Comparison of ENCODE assay signal across 15 cellular contexts in genomic region chr4:158771776-158772175, GRCh38. TPM values are rescaled to one million over a fixed set of nuclear protein-coding genes. Genes with fewer than 3 reads are reported as not detected.
DNase-seq lines count a peak whose midpoint lies in the region; ATAC-seq and TF ChIP-seq lines count a peak whose summit lies in the region.
"Had no signal": no experiment of that assay in that cellular context is flagged by ENCODE, and none has a peak within 500 bp of the region (broad histone marks: within the 10 kb centered on the region; RNA-seq: fewer than 3 reads in every experiment).

No MANE protein-coding gene starts in this region.

- no peak for TF ChIP-seq CTCF in left ventricle myocardium inferior (IDR thresholded peaks at IDR 0.05; ENCODE audit: borderline replicate concordance)
- no peak for TF ChIP-seq CTCF in epithelial cell of proximal tubule (conservative IDR thresholded peaks at IDR 0.05; ENCODE audit: low read depth, low read length)
- no peak for TF ChIP-seq CTCF in neural crest cell (conservative IDR thresholded peaks at IDR 0.05)
- no peak for TF ChIP-seq CTCF in upper lobe of left lung (IDR thresholded peaks at IDR 0.05)

- H3K27ac Mint-ChIP-seq in neural crest cell (ENCODE audit: unreplicated experiment), result no peak overlapping the region
- H3K27ac Mint-ChIP-seq: endodermal cell had no signal

- no peaks in the 10 kb centered on the region for H3K9me3 Mint-ChIP-seq in neural crest cell
- H3K9me3 Mint-ChIP-seq: endodermal cell had no signal

- DNase-seq in left ventricle myocardium inferior, result no peak
- DNase-seq in left cardiac atrium, result no peak
- no peak for DNase-seq in epithelial cell of proximal tubule (ENCODE audit: low read depth)
- DNase-seq in neural crest cell (ENCODE audit: low read depth, low spot score), result no peak
- DNase-seq in upper lobe of left lung, result no peak
- DNase-seq in amygdala (lab: John Stamatoyannopoulos, UW), result no peak
- DNase-seq: activated CD4-positive, alpha-beta T cell treated with anti-CD3 and anti-CD28 coated beads, Interleukin-2, amount 50 U/mL, for 48 hours; endodermal cell; foreskin melanocyte; Karpas-422; midbrain; NCI-H446 treated with DMSO at 0.1 percent for 48 hours; stimulated activated CD4-positive, alpha-beta T cell treated with anti-CD3 and anti-CD28 coated beads, Interleukin-1b, Interleukin-23, amount 100 ng/mL, for 48 hours had no signal

- TF ChIP-seq EP300 in upper lobe of left lung (IDR thresholded peaks at IDR 0.05), result no peak

- WGBS in upper lobe of left lung, 2 donors, result 37% methylated on average over 2 of the region's 2 CpGs

- H3K36me3 Mint-ChIP-seq in neural crest cell (ENCODE audit: low read depth), result no peaks in the 10 kb centered on the region

- no peaks in the 10 kb centered on the region for H3K9me3 ChIP-seq in left ventricle myocardium inferior (replicated peaks)
- H3K9me3 ChIP-seq in upper lobe of left lung, result no peaks in the 10 kb centered on the region

- H3K27me3 ChIP-seq in left ventricle myocardium inferior (ENCODE audit: low read depth) (no peaks in the 10 kb centered on the region), upper lobe of left lung (no peaks in the 10 kb centered on the region)

- peaks cover 36% of the 10 kb centered on the region for H3K4me1 Mint-ChIP-seq in neural crest cell

- H3K36me3 ChIP-seq in left ventricle myocardium inferior, result no peaks in the 10 kb centered on the region
- H3K36me3 ChIP-seq in upper lobe of left lung, result no peaks in the 10 kb centered on the region

- H3K4me1 ChIP-seq in left ventricle myocardium inferior (peaks cover 93% of the 10 kb centered on the region), upper lobe of left lung (peaks cover 24 to 62% (median 34%) of the 10 kb centered on the region in 4 donors)

- peak overlapping the region; percentile 43 for H3K4me3 Mint-ChIP-seq in neural crest cell
- H3K4me3 Mint-ChIP-seq: endodermal cell had no signal

- intact Hi-C loops in left ventricle myocardium inferior (cut with micrococcal nuclease), result no loop called here
- intact Hi-C loops in left cardiac atrium (cut with DNase I), result loop anchor here in 1 of 2 donors (5.0 kb wide), 1 partner anchor 71 kb away; no protein-coding TSS in a partner anchor

- H3K4me3 ChIP-seq in left ventricle myocardium inferior (peak overlapping the region; percentile 95), epithelial cell of proximal tubule (ENCODE audit: low read depth, low read length) (peak overlapping the region; percentile 93), upper lobe of left lung (peak overlapping the region in 2 of 4 donors; percentile 73 to 86)

- no peaks in the 10 kb centered on the region for H3K27me3 Mint-ChIP-seq in neural crest cell (ENCODE audit: low read depth)

- H3K27ac ChIP-seq in left ventricle myocardium inferior (replicated peaks) (peak overlapping the region; percentile 94), upper lobe of left lung (peak overlapping the region; percentile 5 to 94 (median 33))

- ATAC-seq in left cardiac atrium (no peak), upper lobe of left lung (ENCODE audit: low FRiP score in 2 of 2) (no peak), GM21528 (IDR thresholded peaks at IDR 0.05; ENCODE audit: low FRiP score, unreplicated experiment) (no peak), GM19395 (IDR thresholded peaks at IDR 0.05; ENCODE audit: unreplicated experiment) (no peak)

- TF ChIP-seq POLR2A in upper lobe of left lung (IDR thresholded peaks at IDR 0.05), result no peak

RNA-seq across cellular contexts. Expression of gene FNIP2, which starts 3.0 kb away (rescaled TPM):
- 44.0 TPM for total RNA-seq in left ventricle myocardium inferior
- total RNA-seq in left cardiac atrium, result 10 to 100 TPM; 40.6 to 55.3 TPM
- 16.2 and 20.8 TPM in 2 replicates for total RNA-seq in epithelial cell of proximal tubule
- total RNA-seq in neural crest cell, result 30.5 and 31.1 TPM in 2 replicates
- total RNA-seq in upper lobe of left lung, result 100 to 1,000 TPM in 1 of 6 donors, 10 to 100 TPM in 5; 70.4 to 103 (median 83.2) TPM

RNA-seq across cellular contexts. Expression of gene PPID, which starts 48.6 kb away (rescaled TPM):
- total RNA-seq in left ventricle myocardium inferior (39.2 TPM), left cardiac atrium (10 to 100 TPM; 22.6 to 30.7 TPM), epithelial cell of proximal tubule (51.0 and 54.0 TPM in 2 replicates), neural crest cell (38.5 and 40.2 TPM in 2 replicates), upper lobe of left lung (10 to 100 TPM in 5 of 6 donors, 1 to 10 TPM in 1; 5.0 to 33.5 (median 16.6) TPM)
